In genomic region chr2:10141736-10142639, GRCh38 we compare ENCODE assay signal across 1 cellular context.
TF ChIP-seq lines count a peak whose summit lies in the region.

No MANE protein-coding gene starts in this region.

TF ChIP-seq in IMR-90, 13 proteins besides CTCF, POLR2A, EP300 and RAD21 (continued from another document):
- TF ChIP-seq ELK1 (IDR thresholded peaks at IDR 0.05; ENCODE audit: borderline replicate concordance, low read depth, low read length) = no peak
TF ChIP-seq in IMR-90: peak in this region for 1.
